In the genomic region with DNA sequence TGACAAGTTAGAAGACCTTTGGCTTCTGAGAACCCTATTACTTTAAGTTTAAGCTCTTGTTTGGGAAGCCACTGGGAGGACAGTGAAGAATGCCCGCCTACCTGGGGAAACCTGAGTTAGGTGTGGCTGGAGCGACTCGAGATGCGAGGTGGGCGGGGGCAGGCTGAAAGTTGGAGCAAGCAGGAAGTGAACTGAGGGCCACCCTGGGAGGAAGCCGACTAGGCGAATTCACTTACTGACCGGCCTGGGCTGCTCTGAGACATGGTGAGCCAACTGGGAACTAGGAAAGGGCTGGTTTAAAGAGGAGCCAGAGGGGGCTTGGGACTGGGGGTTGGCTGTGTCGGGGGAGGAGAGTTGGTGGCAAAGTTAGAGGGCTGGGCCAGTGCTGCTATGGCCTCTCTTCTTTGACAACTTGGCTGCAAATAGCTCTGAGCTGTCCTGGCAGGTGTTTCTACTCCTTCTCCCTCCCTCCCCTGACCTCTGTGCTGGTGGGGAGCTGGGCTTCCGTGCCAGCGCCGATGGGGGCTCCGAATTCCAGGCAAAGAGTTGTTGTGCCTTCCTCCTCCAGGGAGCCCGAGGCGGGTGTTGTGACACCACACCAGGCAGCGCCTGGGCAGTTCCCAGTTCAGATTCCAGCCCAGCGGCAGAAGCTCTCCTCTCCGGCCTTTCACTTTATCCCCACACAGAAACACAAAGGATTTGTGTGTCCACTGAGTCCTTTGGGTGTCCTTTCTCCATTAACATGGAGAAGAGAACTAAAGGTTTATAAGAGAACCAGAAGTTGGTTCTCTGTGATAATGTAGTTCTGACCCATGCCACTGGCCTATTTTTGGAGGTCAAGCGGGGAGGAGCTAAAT, we compare ENCODE assay signal across 1 cellular context.
TF ChIP-seq lines count a peak whose summit lies in the region.

A gene (plus strand): TSS at position 201 of the 857 bp plus-strand sequence. CDS start 61 bp downstream, at position 262.

TF ChIP-seq in HepG2, 621 proteins besides CTCF, POLR2A, EP300 and RAD21 (continued from another document and continues in another):
- TF ChIP-seq, protein P1, sequence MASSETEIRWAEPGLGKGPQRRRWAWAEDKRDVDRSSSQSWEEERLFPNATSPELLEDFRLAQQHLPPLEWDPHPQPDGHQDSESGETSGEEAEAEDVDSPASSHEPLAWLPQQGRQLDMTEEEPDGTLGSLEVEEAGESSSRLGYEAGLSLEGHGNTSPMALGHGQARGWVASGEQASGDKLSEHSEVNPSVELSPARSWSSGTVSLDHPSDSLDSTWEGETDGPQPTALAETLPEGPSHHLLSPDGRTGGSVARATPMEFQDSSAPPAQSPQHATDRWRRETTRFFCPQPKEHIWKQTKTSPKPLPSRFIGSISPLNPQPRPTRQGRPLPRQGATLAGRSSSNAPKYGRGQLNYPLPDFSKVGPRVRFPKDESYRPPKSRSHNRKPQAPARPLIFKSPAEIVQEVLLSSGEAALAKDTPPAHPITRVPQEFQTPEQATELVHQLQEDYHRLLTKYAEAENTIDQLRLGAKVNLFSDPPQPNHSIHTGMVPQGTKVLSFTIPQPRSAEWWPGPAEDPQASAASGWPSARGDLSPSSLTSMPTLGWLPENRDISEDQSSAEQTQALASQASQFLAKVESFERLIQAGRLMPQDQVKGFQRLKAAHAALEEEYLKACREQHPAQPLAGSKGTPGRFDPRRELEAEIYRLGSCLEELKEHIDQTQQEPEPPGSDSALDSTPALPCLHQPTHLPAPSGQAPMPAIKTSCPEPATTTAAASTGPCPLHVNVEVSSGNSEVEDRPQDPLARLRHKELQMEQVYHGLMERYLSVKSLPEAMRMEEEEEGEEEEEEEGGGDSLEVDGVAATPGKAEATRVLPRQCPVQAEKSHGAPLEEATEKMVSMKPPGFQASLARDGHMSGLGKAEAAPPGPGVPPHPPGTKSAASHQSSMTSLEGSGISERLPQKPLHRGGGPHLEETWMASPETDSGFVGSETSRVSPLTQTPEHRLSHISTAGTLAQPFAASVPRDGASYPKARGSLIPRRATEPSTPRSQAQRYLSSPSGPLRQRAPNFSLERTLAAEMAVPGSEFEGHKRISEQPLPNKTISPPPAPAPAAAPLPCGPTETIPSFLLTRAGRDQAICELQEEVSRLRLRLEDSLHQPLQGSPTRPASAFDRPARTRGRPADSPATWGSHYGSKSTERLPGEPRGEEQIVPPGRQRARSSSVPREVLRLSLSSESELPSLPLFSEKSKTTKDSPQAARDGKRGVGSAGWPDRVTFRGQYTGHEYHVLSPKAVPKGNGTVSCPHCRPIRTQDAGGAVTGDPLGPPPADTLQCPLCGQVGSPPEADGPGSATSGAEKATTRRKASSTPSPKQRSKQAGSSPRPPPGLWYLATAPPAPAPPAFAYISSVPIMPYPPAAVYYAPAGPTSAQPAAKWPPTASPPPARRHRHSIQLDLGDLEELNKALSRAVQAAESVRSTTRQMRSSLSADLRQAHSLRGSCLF (CRISPR knock-in tag; IDR thresholded peaks at IDR 0.05; ENCODE audit: borderline replicate concordance) = no peak
- TF ChIP-seq ATF7-NPFF (CRISPR knock-in tag; IDR thresholded peaks at IDR 0.05; ENCODE audit: low read depth) (no peak), RBFOX2 (IDR thresholded peaks at IDR 0.05; ENCODE audit: low read depth, low read length) (peak; percentile 47; the same call in 1 of the 2 replicates), ZNF256 (CRISPR knock-in tag; conservative IDR thresholded peaks at IDR 0.05) (no peak), ZNF33A (CRISPR knock-in tag; IDR thresholded peaks at IDR 0.05; ENCODE audit: borderline replicate concordance) (no peak), NCOA2 (CRISPR knock-in tag; IDR thresholded peaks at IDR 0.05) (no peak), TCF7 (IDR thresholded peaks at IDR 0.05; ENCODE audit: low read depth) (no peak), ZNF777 (CRISPR knock-in tag; IDR thresholded peaks at IDR 0.05) (0 out of 2 replicates have a peak, but pooled peaks have one; percentile 17), RARG (CRISPR knock-in tag; IDR thresholded peaks at IDR 0.05; ENCODE audit: low read depth) (no peak), PAX8 (CRISPR knock-in tag; IDR thresholded peaks at IDR 0.05; ENCODE audit: borderline replicate concordance) (no peak), ZNF652 (CRISPR knock-in tag; IDR thresholded peaks at IDR 0.05; ENCODE audit: borderline replicate concordance, low read depth) (no peak), HNRNPH1 (optimal IDR thresholded peaks at IDR 0.05; ENCODE audit: low read depth, low read length) (no peak), ZNF326 (CRISPR knock-in tag; IDR thresholded peaks at IDR 0.05; ENCODE audit: borderline replicate concordance) (no peak), FOXO1 (CRISPR knock-in tag; IDR thresholded peaks at IDR 0.05) (no peak), ZNF3 (CRISPR knock-in tag; IDR thresholded peaks at IDR 0.05) (no peak), ZFP90 (CRISPR knock-in tag; IDR thresholded peaks at IDR 0.05; ENCODE audit: borderline replicate concordance) (0 out of 2 replicates have a peak, but pooled peaks have one; percentile 8), SMARCC2 (IDR thresholded peaks at IDR 0.05) (no peak), RXRB (CRISPR knock-in tag; IDR thresholded peaks at IDR 0.05; ENCODE audit: borderline replicate concordance) (no peak), ZNF678 (CRISPR knock-in tag; IDR thresholded peaks at IDR 0.05) (no peak), CHCHD3 (CRISPR knock-in tag; IDR thresholded peaks at IDR 0.05) (no peak), HES4 (CRISPR knock-in tag; IDR thresholded peaks at IDR 0.05; ENCODE audit: borderline replicate concordance) (no peak), RFX1 (IDR thresholded peaks at IDR 0.05) (no peak), ZC3H4 (CRISPR knock-in tag; IDR thresholded peaks at IDR 0.05; ENCODE audit: borderline replicate concordance) (no peak), ATRX (CRISPR knock-in tag; IDR thresholded peaks at IDR 0.05; ENCODE audit: borderline replicate concordance) (no peak), ZNF160 (CRISPR knock-in tag; IDR thresholded peaks at IDR 0.05) (no peak), SNRNP70 (IDR thresholded peaks at IDR 0.05; ENCODE audit: low read depth, low read length) (no peak), ZNF577 (CRISPR knock-in tag; IDR thresholded peaks at IDR 0.05; ENCODE audit: borderline replicate concordance, low read depth) (no peak), ZNF766 (CRISPR knock-in tag; IDR thresholded peaks at IDR 0.05; ENCODE audit: borderline replicate concordance) (no peak), ZNF605 (CRISPR knock-in tag; IDR thresholded peaks at IDR 0.05) (no peak), ZNF75D (CRISPR knock-in tag; IDR thresholded peaks at IDR 0.05; ENCODE audit: borderline replicate concordance) (no peak), ZNF232 (CRISPR knock-in tag; IDR thresholded peaks at IDR 0.05; ENCODE audit: borderline replicate concordance) (no peak), JUN (CRISPR knock-in tag; IDR thresholded peaks at IDR 0.05) (no peak), ZNF367 (CRISPR knock-in tag; IDR thresholded peaks at IDR 0.05; ENCODE audit: borderline replicate concordance) (no peak), PHB2 (IDR thresholded peaks at IDR 0.05; ENCODE audit: partially characterized antibody) (no peak), ETV5 (CRISPR knock-in tag; IDR thresholded peaks at IDR 0.05; ENCODE audit: borderline replicate concordance) (peak; percentile 34), ZNF260 (CRISPR knock-in tag; IDR thresholded peaks at IDR 0.05; ENCODE audit: borderline replicate concordance, low read depth) (no peak), RXRA (CRISPR knock-in tag; IDR thresholded peaks at IDR 0.05) (peak; percentile 20), ZNF207 (IDR thresholded peaks at IDR 0.05; ENCODE audit: borderline replicate concordance) (no peak), STAT5B (CRISPR knock-in tag; IDR thresholded peaks at IDR 0.05) (no peak), ZNF331 (CRISPR knock-in tag; IDR thresholded peaks at IDR 0.05) (no peak), ZNF83 (CRISPR knock-in tag; IDR thresholded peaks at IDR 0.05; ENCODE audit: borderline replicate concordance) (0 out of 2 replicates have a peak, but pooled peaks have one; percentile 19), MTA1 (CRISPR knock-in tag; IDR thresholded peaks at IDR 0.05; ENCODE audit: borderline replicate concordance) (peak; percentile 76; the same call in 1 of the 2 replicates), KLF6 (CRISPR knock-in tag; IDR thresholded peaks at IDR 0.05) (0 out of 2 replicates have a peak, but pooled peaks have one; percentile 26), YY1 (IDR thresholded peaks at IDR 0.05; ENCODE audit: insufficient read depth, insufficient replicate concordance, low read depth, low read length) (no peak), ZSCAN31 (CRISPR knock-in tag; IDR thresholded peaks at IDR 0.05; ENCODE audit: low read depth) (peak; percentile 42), NBN (conservative IDR thresholded peaks at IDR 0.05) (no peak)
- TF ChIP-seq, protein P2, sequence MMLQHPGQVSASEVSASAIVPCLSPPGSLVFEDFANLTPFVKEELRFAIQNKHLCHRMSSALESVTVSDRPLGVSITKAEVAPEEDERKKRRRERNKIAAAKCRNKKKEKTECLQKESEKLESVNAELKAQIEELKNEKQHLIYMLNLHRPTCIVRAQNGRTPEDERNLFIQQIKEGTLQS (CRISPR knock-in tag; IDR thresholded peaks at IDR 0.05) = no peak
- TF ChIP-seq, protein P3, sequence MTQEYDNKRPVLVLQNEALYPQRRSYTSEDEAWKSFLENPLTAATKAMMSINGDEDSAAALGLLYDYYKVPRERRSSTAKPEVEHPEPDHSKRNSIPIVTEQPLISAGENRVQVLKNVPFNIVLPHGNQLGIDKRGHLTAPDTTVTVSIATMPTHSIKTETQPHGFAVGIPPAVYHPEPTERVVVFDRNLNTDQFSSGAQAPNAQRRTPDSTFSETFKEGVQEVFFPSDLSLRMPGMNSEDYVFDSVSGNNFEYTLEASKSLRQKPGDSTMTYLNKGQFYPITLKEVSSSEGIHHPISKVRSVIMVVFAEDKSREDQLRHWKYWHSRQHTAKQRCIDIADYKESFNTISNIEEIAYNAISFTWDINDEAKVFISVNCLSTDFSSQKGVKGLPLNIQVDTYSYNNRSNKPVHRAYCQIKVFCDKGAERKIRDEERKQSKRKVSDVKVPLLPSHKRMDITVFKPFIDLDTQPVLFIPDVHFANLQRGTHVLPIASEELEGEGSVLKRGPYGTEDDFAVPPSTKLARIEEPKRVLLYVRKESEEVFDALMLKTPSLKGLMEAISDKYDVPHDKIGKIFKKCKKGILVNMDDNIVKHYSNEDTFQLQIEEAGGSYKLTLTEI (CRISPR knock-in tag; conservative IDR thresholded peaks at IDR 0.05) = no peak
- TF ChIP-seq, protein P4, sequence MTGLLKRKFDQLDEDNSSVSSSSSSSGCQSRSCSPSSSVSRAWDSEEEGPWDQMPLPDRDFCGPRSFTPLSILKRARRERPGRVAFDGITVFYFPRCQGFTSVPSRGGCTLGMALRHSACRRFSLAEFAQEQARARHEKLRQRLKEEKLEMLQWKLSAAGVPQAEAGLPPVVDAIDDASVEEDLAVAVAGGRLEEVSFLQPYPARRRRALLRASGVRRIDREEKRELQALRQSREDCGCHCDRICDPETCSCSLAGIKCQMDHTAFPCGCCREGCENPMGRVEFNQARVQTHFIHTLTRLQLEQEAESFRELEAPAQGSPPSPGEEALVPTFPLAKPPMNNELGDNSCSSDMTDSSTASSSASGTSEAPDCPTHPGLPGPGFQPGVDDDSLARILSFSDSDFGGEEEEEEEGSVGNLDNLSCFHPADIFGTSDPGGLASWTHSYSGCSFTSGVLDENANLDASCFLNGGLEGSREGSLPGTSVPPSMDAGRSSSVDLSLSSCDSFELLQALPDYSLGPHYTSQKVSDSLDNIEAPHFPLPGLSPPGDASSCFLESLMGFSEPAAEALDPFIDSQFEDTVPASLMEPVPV (CRISPR knock-in tag; IDR thresholded peaks at IDR 0.05) = no peak
- TF ChIP-seq, protein P5, sequence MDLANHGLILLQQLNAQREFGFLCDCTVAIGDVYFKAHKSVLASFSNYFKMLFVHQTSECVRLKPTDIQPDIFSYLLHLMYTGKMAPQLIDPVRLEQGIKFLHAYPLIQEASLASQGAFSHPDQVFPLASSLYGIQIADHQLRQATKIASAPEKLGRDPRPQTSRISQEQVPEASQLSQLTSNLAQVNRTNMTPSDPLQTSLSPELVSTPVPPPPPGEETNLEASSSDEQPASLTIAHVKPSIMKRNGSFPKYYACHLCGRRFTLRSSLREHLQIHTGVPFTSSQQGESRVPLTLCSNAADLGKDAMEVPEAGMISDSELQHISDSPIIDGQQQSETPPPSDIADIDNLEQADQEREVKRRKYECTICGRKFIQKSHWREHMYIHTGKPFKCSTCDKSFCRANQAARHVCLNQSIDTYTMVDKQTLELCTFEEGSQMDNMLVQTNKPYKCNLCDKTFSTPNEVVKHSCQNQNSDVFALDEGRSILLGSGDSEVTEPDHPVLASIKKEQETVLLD (CRISPR knock-in tag; IDR thresholded peaks at IDR 0.05; ENCODE audit: low read depth) = no peak
- TF ChIP-seq, protein P6, sequence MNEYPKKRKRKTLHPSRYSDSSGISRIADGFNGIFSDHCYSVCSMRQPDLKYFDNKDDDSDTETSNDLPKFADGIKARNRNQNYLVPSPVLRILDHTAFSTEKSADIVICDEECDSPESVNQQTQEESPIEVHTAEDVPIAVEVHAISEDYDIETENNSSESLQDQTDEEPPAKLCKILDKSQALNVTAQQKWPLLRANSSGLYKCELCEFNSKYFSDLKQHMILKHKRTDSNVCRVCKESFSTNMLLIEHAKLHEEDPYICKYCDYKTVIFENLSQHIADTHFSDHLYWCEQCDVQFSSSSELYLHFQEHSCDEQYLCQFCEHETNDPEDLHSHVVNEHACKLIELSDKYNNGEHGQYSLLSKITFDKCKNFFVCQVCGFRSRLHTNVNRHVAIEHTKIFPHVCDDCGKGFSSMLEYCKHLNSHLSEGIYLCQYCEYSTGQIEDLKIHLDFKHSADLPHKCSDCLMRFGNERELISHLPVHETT (CRISPR knock-in tag; conservative IDR thresholded peaks at IDR 0.05) = no peak
- TF ChIP-seq, protein P7, sequence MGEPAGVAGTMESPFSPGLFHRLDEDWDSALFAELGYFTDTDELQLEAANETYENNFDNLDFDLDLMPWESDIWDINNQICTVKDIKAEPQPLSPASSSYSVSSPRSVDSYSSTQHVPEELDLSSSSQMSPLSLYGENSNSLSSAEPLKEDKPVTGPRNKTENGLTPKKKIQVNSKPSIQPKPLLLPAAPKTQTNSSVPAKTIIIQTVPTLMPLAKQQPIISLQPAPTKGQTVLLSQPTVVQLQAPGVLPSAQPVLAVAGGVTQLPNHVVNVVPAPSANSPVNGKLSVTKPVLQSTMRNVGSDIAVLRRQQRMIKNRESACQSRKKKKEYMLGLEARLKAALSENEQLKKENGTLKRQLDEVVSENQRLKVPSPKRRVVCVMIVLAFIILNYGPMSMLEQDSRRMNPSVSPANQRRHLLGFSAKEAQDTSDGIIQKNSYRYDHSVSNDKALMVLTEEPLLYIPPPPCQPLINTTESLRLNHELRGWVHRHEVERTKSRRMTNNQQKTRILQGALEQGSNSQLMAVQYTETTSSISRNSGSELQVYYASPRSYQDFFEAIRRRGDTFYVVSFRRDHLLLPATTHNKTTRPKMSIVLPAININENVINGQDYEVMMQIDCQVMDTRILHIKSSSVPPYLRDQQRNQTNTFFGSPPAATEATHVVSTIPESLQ (CRISPR knock-in tag; conservative IDR thresholded peaks at IDR 0.05) = no peak
